Comparison of ENCODE assay signal across 8 cellular contexts in the genomic region with DNA sequence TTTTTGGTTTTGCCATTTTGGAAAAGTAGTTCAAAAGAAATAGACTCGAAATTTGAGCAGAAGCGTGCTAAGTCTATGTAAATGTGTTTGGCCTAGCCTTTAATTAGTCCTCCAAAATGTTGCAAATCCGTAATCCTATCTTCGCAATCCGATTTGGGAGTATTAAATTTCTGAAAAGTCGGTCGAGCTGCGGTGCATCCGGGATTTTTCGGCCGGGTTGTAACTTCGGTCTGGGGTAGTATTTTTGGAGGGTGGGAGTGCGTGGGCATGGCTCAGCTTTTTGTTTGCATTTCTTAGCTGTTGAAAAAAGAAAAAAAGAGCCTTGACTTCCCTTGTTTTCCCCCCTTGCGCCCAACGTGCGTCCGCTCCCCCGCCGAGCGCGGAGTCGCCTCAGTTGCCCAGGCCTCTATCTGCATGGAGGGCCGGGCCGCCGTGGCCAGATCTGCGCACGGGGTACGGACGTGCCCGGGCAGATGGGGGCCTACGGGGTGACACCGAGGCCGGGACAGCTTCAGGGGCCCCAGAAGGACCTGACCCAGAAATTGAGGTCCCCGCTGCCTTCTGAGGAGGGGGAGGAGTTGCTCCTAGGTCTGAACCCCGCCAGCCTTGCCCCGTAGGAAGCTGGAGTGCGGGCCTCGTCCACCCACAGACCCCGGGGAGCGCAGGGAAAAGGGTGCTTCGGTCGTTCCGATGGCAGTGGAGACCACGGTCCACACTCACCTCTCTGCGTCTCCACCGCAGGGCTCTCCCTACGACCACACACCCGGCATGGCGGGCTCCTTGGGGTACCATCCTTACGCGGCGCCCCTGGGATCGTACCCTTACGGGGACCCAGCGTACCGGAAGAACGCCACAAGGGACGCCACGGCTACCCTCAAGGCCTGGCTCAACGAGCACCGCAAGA. TPM values are rescaled to one million over a fixed set of nuclear protein-coding genes. Genes with fewer than 3 reads are reported as not detected.
DNase-seq lines count a peak whose midpoint lies in the region; ATAC-seq and TF ChIP-seq lines count a peak whose summit lies in the region.

No MANE protein-coding gene starts in this region.

- peak overlapping the region; percentile 50 for H3K4me3 Mint-ChIP-seq in activated naive CD4-positive, alpha-beta T cell treated with anti-CD3 and anti-CD28 coated beads, Interleukin-2, amount 10 ng/mL, durations not matched to agents 7 days and 5 days
- no peak overlapping the region for H3K4me3 Mint-ChIP-seq in activated T-helper 1 cell treated with anti-CD3 and anti-CD28 coated beads, Interleukin-12 subunit alpha, Interleukin-12 subunit beta, Interleukin-2, Interleukin-4 antibody, amounts not matched to agents 30 ng/mL and 10 ng/mL and 1 ng/mL, durations not matched to agents 14 hours and 24 hours and 36 hours

- H3K4me3 ChIP-seq in iPS-18a (ENCODE audit: low read length) (peak overlapping the region; percentile 80), upper lobe of right lung (peak overlapping the region; percentile 67), Peyer's patch (no peak overlapping the region)

- no peak for TF ChIP-seq CTCF in upper lobe of right lung (IDR thresholded peaks at IDR 0.05)
- no peak for TF ChIP-seq CTCF in Peyer's patch (IDR thresholded peaks at IDR 0.05)

- H3K27me3 ChIP-seq in iPS-18a (ENCODE audit: control insufficient read depth, insufficient read depth, low read length) (peaks cover 83% of the 10 kb centered on the region), upper lobe of right lung (peaks cover 71% of the 10 kb centered on the region), Peyer's patch (peaks cover 0 to 54% of the 10 kb centered on the region in 2 donors)

- ATAC-seq in activated naive CD4-positive, alpha-beta T cell treated with anti-CD3 and anti-CD28 coated beads, Interleukin-2, amount 50 U/mL, for 72 hours = no peak
- ATAC-seq in upper lobe of right lung (no peak), HG02970 (IDR thresholded peaks at IDR 0.05; ENCODE audit: low FRiP score, unreplicated experiment) (no peak)

- H3K9me3 Mint-ChIP-seq in activated naive CD4-positive, alpha-beta T cell treated with anti-CD3 and anti-CD28 coated beads, Interleukin-2, amount 10 ng/mL, durations not matched to agents 7 days and 5 days = peaks cover 6% of the 10 kb centered on the region
- H3K9me3 Mint-ChIP-seq in activated naive CD4-positive, alpha-beta T cell treated with anti-CD3 and anti-CD28 coated beads, Interleukin-2, amount 50 U/mL, for 72 hours = peaks cover 4% of the 10 kb centered on the region in 2 donors
- peaks cover 17% of the 10 kb centered on the region for H3K9me3 Mint-ChIP-seq in activated T-helper 1 cell treated with anti-CD3 and anti-CD28 coated beads, Interleukin-12 subunit alpha, Interleukin-12 subunit beta, Interleukin-2, Interleukin-4 antibody, amounts not matched to agents 30 ng/mL and 10 ng/mL and 1 ng/mL, durations not matched to agents 14 hours and 24 hours and 36 hours

- H3K9ac ChIP-seq in iPS-18a (ENCODE audit: low read length) = peak overlapping the region; percentile 13

- peak overlapping the region; percentile 72 for H3K27ac Mint-ChIP-seq in activated naive CD4-positive, alpha-beta T cell treated with anti-CD3 and anti-CD28 coated beads, Interleukin-2, amount 10 ng/mL, durations not matched to agents 7 days and 5 days
- peak overlapping the region in 1 of 2 donors; percentile 78 for H3K27ac Mint-ChIP-seq in activated naive CD4-positive, alpha-beta T cell treated with anti-CD3 and anti-CD28 coated beads, Interleukin-2, amount 50 U/mL, for 72 hours
- peak overlapping the region; percentile 61 for H3K27ac Mint-ChIP-seq in activated T-helper 1 cell treated with anti-CD3 and anti-CD28 coated beads, Interleukin-12 subunit alpha, Interleukin-12 subunit beta, Interleukin-2, Interleukin-4 antibody, amounts not matched to agents 30 ng/mL and 10 ng/mL and 1 ng/mL, durations not matched to agents 14 hours and 24 hours and 36 hours

- CTCF ChIA-PET in activated naive CD4-positive, alpha-beta T cell treated with anti-CD3 and anti-CD28 coated beads, Interleukin-2, amount 10 ng/mL, durations not matched to agents 7 days and 5 days (lab: Charles Lee) = interaction anchor here (0.7 to 1.0 kb wide), 2 partner anchors 644 to 1382 kb away, joined by 3 read pairs; no protein-coding TSS in a partner anchor

- peaks cover 15% of the 10 kb centered on the region for H3K36me3 Mint-ChIP-seq in activated naive CD4-positive, alpha-beta T cell treated with anti-CD3 and anti-CD28 coated beads, Interleukin-2, amount 10 ng/mL, durations not matched to agents 7 days and 5 days
- peaks cover 19 to 40% of the 10 kb centered on the region in 2 donors for H3K36me3 Mint-ChIP-seq in activated naive CD4-positive, alpha-beta T cell treated with anti-CD3 and anti-CD28 coated beads, Interleukin-2, amount 50 U/mL, for 72 hours
- peaks cover 5% of the 10 kb centered on the region for H3K36me3 Mint-ChIP-seq in activated T-helper 1 cell treated with anti-CD3 and anti-CD28 coated beads, Interleukin-12 subunit alpha, Interleukin-12 subunit beta, Interleukin-2, Interleukin-4 antibody, amounts not matched to agents 30 ng/mL and 10 ng/mL and 1 ng/mL, durations not matched to agents 14 hours and 24 hours and 36 hours (ENCODE audit: low read depth)

- H3K4me1 Mint-ChIP-seq in activated naive CD4-positive, alpha-beta T cell treated with anti-CD3 and anti-CD28 coated beads, Interleukin-2, amount 10 ng/mL, durations not matched to agents 7 days and 5 days = peaks cover 37% of the 10 kb centered on the region
- H3K4me1 Mint-ChIP-seq in activated T-helper 1 cell treated with anti-CD3 and anti-CD28 coated beads, Interleukin-12 subunit alpha, Interleukin-12 subunit beta, Interleukin-2, Interleukin-4 antibody, amounts not matched to agents 30 ng/mL and 10 ng/mL and 1 ng/mL, durations not matched to agents 14 hours and 24 hours and 36 hours (ENCODE audit: low read depth) = peaks cover 20% of the 10 kb centered on the region

- no peak overlapping the region for H3K27ac ChIP-seq in iPS-18a (ENCODE audit: low read length)
- peak overlapping the region; percentile 84 for H3K27ac ChIP-seq in upper lobe of right lung
- no peak overlapping the region for H3K27ac ChIP-seq in Peyer's patch

- intact Hi-C loops in activated T-helper 1 cell treated with anti-CD3 and anti-CD28 coated beads, Interleukin-12 subunit alpha, Interleukin-12 subunit beta, Interleukin-2, Interleukin-4 antibody, amounts not matched to agents 30 ng/mL and 10 ng/mL and 1 ng/mL, durations not matched to agents 14 hours and 24 hours and 36 hours (cut with micrococcal nuclease) = no loop called here
- intact Hi-C loops in upper lobe of right lung (cut with DNase I) = no loop called here

- no peak for TF ChIP-seq POLR2A in Peyer's patch (IDR thresholded peaks at IDR 0.05)

- DNase-seq in activated naive CD4-positive, alpha-beta T cell treated with anti-CD3 and anti-CD28 coated beads, Interleukin-2, amount 10 ng/mL, durations not matched to agents 7 days and 5 days = no peak
- DNase-seq in activated naive CD4-positive, alpha-beta T cell treated with anti-CD3 and anti-CD28 coated beads, Interleukin-2, amount 50 U/mL, for 72 hours (ENCODE audit: low spot score in 2 of 2) = no peak
- no peak for DNase-seq in activated T-helper 1 cell treated with anti-CD3 and anti-CD28 coated beads, Interleukin-12 subunit alpha, Interleukin-12 subunit beta, Interleukin-2, Interleukin-4 antibody, amounts not matched to agents 30 ng/mL and 10 ng/mL and 1 ng/mL, durations not matched to agents 14 hours and 24 hours and 36 hours (ENCODE audit: low spot score)
- DNase-seq in upper lobe of right lung (peak; percentile 67), Peyer's patch (no peak)
- DNase-seq in stimulated activated CD8-positive, alpha-beta memory T cell treated with anti-CD3 and anti-CD28 coated beads, Interleukin-4, amount 100 ng/mL, for 48 hours = no peak

- peaks cover 32% of the 10 kb centered on the region for H3K4me1 ChIP-seq in iPS-18a (ENCODE audit: control insufficient read depth, low read depth, low read length)
- H3K4me1 ChIP-seq in upper lobe of right lung = peaks cover 14% of the 10 kb centered on the region
- H3K4me1 ChIP-seq in Peyer's patch = peaks cover 3 to 47% (median 8%) of the 10 kb centered on the region in 4 donors

- H3K9me3 ChIP-seq in iPS-18a (ENCODE audit: control insufficient read depth, low read depth, low read length) (no peaks in the 10 kb centered on the region), upper lobe of right lung (no peaks in the 10 kb centered on the region), Peyer's patch (peaks cover 0 to 10% (median 0%) of the 10 kb centered on the region in 4 donors)

- peaks cover 97% of the 10 kb centered on the region for H3K27me3 Mint-ChIP-seq in activated naive CD4-positive, alpha-beta T cell treated with anti-CD3 and anti-CD28 coated beads, Interleukin-2, amount 10 ng/mL, durations not matched to agents 7 days and 5 days
- H3K27me3 Mint-ChIP-seq in activated T-helper 1 cell treated with anti-CD3 and anti-CD28 coated beads, Interleukin-12 subunit alpha, Interleukin-12 subunit beta, Interleukin-2, Interleukin-4 antibody, amounts not matched to agents 30 ng/mL and 10 ng/mL and 1 ng/mL, durations not matched to agents 14 hours and 24 hours and 36 hours (ENCODE audit: insufficient read depth) = peaks cover 70% of the 10 kb centered on the region

- H3K36me3 ChIP-seq in iPS-18a (ENCODE audit: control insufficient read depth, low read depth, low read length) (no peaks in the 10 kb centered on the region), upper lobe of right lung (no peaks in the 10 kb centered on the region), Peyer's patch (no peaks in the 10 kb centered on the region)

RNA-seq across cellular contexts. Expression of a gene that starts 1.3 kb away (rescaled TPM):
- not detected for total RNA-seq in activated naive CD4-positive, alpha-beta T cell treated with anti-CD3 and anti-CD28 coated beads, Interleukin-2, amount 50 U/mL, for 72 hours
- total RNA-seq in activated T-helper 1 cell treated with anti-CD3 and anti-CD28 coated beads, Interleukin-12 subunit alpha, Interleukin-12 subunit beta, Interleukin-2, Interleukin-4 antibody, amounts not matched to agents 30 ng/mL and 10 ng/mL and 1 ng/mL, durations not matched to agents 14 hours and 24 hours and 36 hours = 0.16 and 0.20 TPM in 2 replicates
- total RNA-seq in upper lobe of right lung = 23.3 TPM
- not detected for total RNA-seq in Peyer's patch

Comparison
In these comparisons a context has a peak if more than half of its experiments do, and no peak if none do; other contexts are left out.
1. H3K4me3 ChIP-seq: peak in iPS-18a (single experiment) and upper lobe of right lung (single experiment); none in Peyer's patch (0 of 4).
2. RNA of a gene that starts 1.3 kb away (total RNA-seq): 23.3 TPM in upper lobe of right lung (single experiment); 0.16 to 0.20 TPM in activated T-helper 1 cell treated with anti-CD3 and anti-CD28 coated beads, Interleukin-12 subunit alpha, Interleukin-12 subunit beta, Interleukin-2, Interleukin-4 antibody, amounts not matched to agents 30 ng/mL and 10 ng/mL and 1 ng/mL, durations not matched to agents 14 hours and 24 hours and 36 hours, not detected in activated naive CD4-positive, alpha-beta T cell treated with anti-CD3 and anti-CD28 coated beads, Interleukin-2, amount 50 U/mL, for 72 hours and not detected in Peyer's patch; every median in the first group is over 10 times any median in the second.